Comparison of ENCODE assay signal across 8 cellular contexts in genomic region chr3:197750396-197750831, GRCh38. TPM values are rescaled to one million over a fixed set of nuclear protein-coding genes. Genes with fewer than 3 reads are reported as not detected.
A peak's percentile ranks its signal among the peaks of the same experiment; 100 is the strongest.
DNase-seq lines count a peak whose midpoint lies in the region; ATAC-seq lines count a peak whose summit lies in the region.

No MANE protein-coding gene starts in this region.

- no peaks in the 10 kb centered on the region for H3K36me3 ChIP-seq in effector memory CD4-positive, alpha-beta T cell (ENCODE audit: control insufficient read depth, insufficient read depth, low read length)

- H3K4me1 ChIP-seq in effector memory CD4-positive, alpha-beta T cell (ENCODE audit: control insufficient read depth, insufficient read depth, low read length, poor library complexity, severe bottlenecking) = peaks cover 6% of the 10 kb centered on the region

- H3K4me1 Mint-ChIP-seq in activated CD8-positive, alpha-beta T cell treated with anti-CD3 and anti-CD28 coated beads, Interleukin-2, amount 10 ng/mL, durations not matched to agents 7 days and 5 days (ENCODE audit: low read depth) = peaks cover 40% of the 10 kb centered on the region

- H3K4me3 Mint-ChIP-seq in activated CD8-positive, alpha-beta T cell treated with anti-CD3 and anti-CD28 coated beads, Interleukin-2, amount 10 ng/mL, durations not matched to agents 7 days and 5 days = peak overlapping the region; percentile 87

- peak overlapping the region; percentile 87 for H3K27ac ChIP-seq in effector memory CD4-positive, alpha-beta T cell (ENCODE audit: insufficient read depth, low read length, poor library complexity, severe bottlenecking)

- peak; percentile 43 for ATAC-seq in HG02938 (IDR thresholded peaks at IDR 0.05; ENCODE audit: unreplicated experiment)
- peak; percentile 60 for ATAC-seq in activated CD8-positive, alpha-beta T cell treated with anti-CD3 and anti-CD28 coated beads, Interleukin-2, amount 10 ng/mL, durations not matched to agents 7 days and 5 days

- POLR2A ChIA-PET in activated CD8-positive, alpha-beta T cell treated with anti-CD3 and anti-CD28 coated beads, Interleukin-2, amount 10 ng/mL, durations not matched to agents 7 days and 5 days (lab: Charles Lee) = interaction anchor here (0.6 to 2.0 kb wide), 4 partner anchors 29 to 300 kb away, joined by 3 to 12 read pairs (median 3); partner anchors contain the start of gene LRCH3

- CTCF ChIA-PET in activated CD8-positive, alpha-beta T cell treated with anti-CD3 and anti-CD28 coated beads, Interleukin-2, amount 10 ng/mL, durations not matched to agents 7 days and 5 days (lab: Charles Lee) = interaction anchor here (0.7 to 1.6 kb wide), 6 partner anchors 9 to 151 kb away, joined by 3 to 5 read pairs (median 3); no protein-coding TSS in a partner anchor

- H3K27me3 ChIP-seq in effector memory CD4-positive, alpha-beta T cell (replicated peaks; ENCODE audit: control insufficient read depth, insufficient read depth, low read length, poor library complexity, severe bottlenecking) = no peaks in the 10 kb centered on the region

- peak; percentile 79 for DNase-seq in NCI-H510A treated with DMSO at 0.1 percent for 48 hours (lab: John Stamatoyannopoulos, UW)
- DNase-seq in NCI-H510A (lab: John Stamatoyannopoulos, UW) = no peak
- DNase-seq in NCI-H345 (lab: John Stamatoyannopoulos, UW) = peak; percentile 70
- DNase-seq in activated CD8-positive, alpha-beta T cell treated with anti-CD3 and anti-CD28 coated beads, Interleukin-2, amount 10 ng/mL, durations not matched to agents 7 days and 5 days = peak; percentile 77
- DNase-seq in effector memory CD4-positive, alpha-beta T cell = peak; percentile 28 to 40 (median 38)
- DNase-seq in lung microvascular endothelial cell (ENCODE audit: low read depth in 2 of 2) = peak; percentile 76 to 80
- peak; percentile 31 for DNase-seq in stimulated activated CD8-positive, alpha-beta memory T cell treated with anti-CD3 and anti-CD28 coated beads, Interleukin-12 subunit alpha, Interleukin-12 subunit beta, amount 100 ng/mL, for 4 hours (ENCODE audit: low read depth)

- peak overlapping the region; percentile 79 for H3K27ac Mint-ChIP-seq in activated CD8-positive, alpha-beta T cell treated with anti-CD3 and anti-CD28 coated beads, Interleukin-2, amount 10 ng/mL, durations not matched to agents 7 days and 5 days

- H3K9me3 Mint-ChIP-seq in activated CD8-positive, alpha-beta T cell treated with anti-CD3 and anti-CD28 coated beads, Interleukin-2, amount 10 ng/mL, durations not matched to agents 7 days and 5 days (ENCODE audit: insufficient read depth) = no peaks in the 10 kb centered on the region

- H3K36me3 Mint-ChIP-seq in activated CD8-positive, alpha-beta T cell treated with anti-CD3 and anti-CD28 coated beads, Interleukin-2, amount 10 ng/mL, durations not matched to agents 7 days and 5 days (ENCODE audit: low read depth) = no peaks in the 10 kb centered on the region

- H3K27me3 Mint-ChIP-seq in activated CD8-positive, alpha-beta T cell treated with anti-CD3 and anti-CD28 coated beads, Interleukin-2, amount 10 ng/mL, durations not matched to agents 7 days and 5 days (ENCODE audit: low read depth) = peaks cover 2% of the 10 kb centered on the region

- no peaks in the 10 kb centered on the region for H3K9me3 ChIP-seq in effector memory CD4-positive, alpha-beta T cell (ENCODE audit: control insufficient read depth, low read length)

- peak overlapping the region; percentile 83 for H3K4me3 ChIP-seq in effector memory CD4-positive, alpha-beta T cell (ENCODE audit: insufficient read depth, low read depth, low read length, poor library complexity, severe bottlenecking)

RNA-seq across cellular contexts. Expression of gene FYTTD1, which starts 0.7 kb away (rescaled TPM):
- total RNA-seq in activated CD8-positive, alpha-beta T cell treated with anti-CD3 and anti-CD28 coated beads, Interleukin-2, amount 10 ng/mL, durations not matched to agents 7 days and 5 days = 10 to 100 TPM; 38.4 to 41.8 TPM
- 34.0 and 51.8 TPM in 2 replicates for total RNA-seq in lung microvascular endothelial cell

RNA-seq across cellular contexts. Expression of gene RUBCN, which starts 13.7 kb away (rescaled TPM):
- total RNA-seq in activated CD8-positive, alpha-beta T cell treated with anti-CD3 and anti-CD28 coated beads, Interleukin-2, amount 10 ng/mL, durations not matched to agents 7 days and 5 days = 10 to 100 TPM; 48.4 to 50.2 TPM
- 5.2 and 6.7 TPM in 2 replicates for total RNA-seq in lung microvascular endothelial cell

RNA-seq across cellular contexts. Expression of gene LRCH3, which starts 40.6 kb away (rescaled TPM):
- total RNA-seq in activated CD8-positive, alpha-beta T cell treated with anti-CD3 and anti-CD28 coated beads, Interleukin-2, amount 10 ng/mL, durations not matched to agents 7 days and 5 days = 10 to 100 TPM; 50.7 to 60.4 TPM
- total RNA-seq in lung microvascular endothelial cell = 30.9 and 77.0 TPM in 2 replicates
